In genomic region chr17:12282056-12282455, GRCh38 we compare ENCODE assay signal across 19 cellular contexts.
DNase-seq lines count a peak whose midpoint lies in the region; ATAC-seq lines count a peak whose summit lies in the region.
"Had no signal": no experiment of that assay in that cellular context is flagged by ENCODE, and none has a peak within 500 bp of the region (broad histone marks: within the 10 kb centered on the region; RNA-seq: fewer than 3 reads in every experiment).

No MANE protein-coding gene starts in this region.

- peak; percentile 9 for DNase-seq in GM03348 (ENCODE audit: low spot score)
- peak; percentile 7 for DNase-seq in SW480 (ENCODE audit: low spot score)
- DNase-seq in fibroblast of gingiva (ENCODE audit: low read depth) = peak; percentile 26
- peak; percentile 28 for DNase-seq in stromal cell of bone marrow (ENCODE audit: low read depth)
- no peak for DNase-seq in caudate nucleus (lab: John Stamatoyannopoulos, UW)
- DNase-seq: activated CD4-positive, alpha-beta T cell treated with anti-CD3 and anti-CD28 coated beads for 48 hours; activated naive CD4-positive, alpha-beta T cell treated with anti-CD3 and anti-CD28 coated beads for 36 hours; CD4-positive, CD25-positive, alpha-beta regulatory T cell; head of caudate nucleus; Kasumi-1; kidney; NCI-H1694; nucleus accumbens; right lobe of liver; SHP77; T-helper 9 cell had no signal

- no peak overlapping the region for H3K27ac ChIP-seq in caudate nucleus (ENCODE audit: low read depth, low read length)
- H3K27ac ChIP-seq: right lobe of liver had no signal

- ATAC-seq in GM21423 (IDR thresholded peaks at IDR 0.05; ENCODE audit: unreplicated experiment) (no peak), HG02840 (IDR thresholded peaks at IDR 0.05; ENCODE audit: low FRiP score, unreplicated experiment) (no peak), HG03460 (IDR thresholded peaks at IDR 0.05; ENCODE audit: unreplicated experiment) (no peak)
- ATAC-seq: right lobe of liver had no signal

Comparison
In these comparisons a context has a peak if more than half of its experiments do, and no peak if none do; other contexts are left out.
1. DNase-seq: peak in GM03348 (single experiment), SW480 (single experiment), fibroblast of gingiva (single experiment) and stromal cell of bone marrow (single experiment); none in caudate nucleus (0 of 61).